ENCODE assay signal across 15 cellular contexts in genomic region chr9:117232266-117232665, GRCh38.
A peak's percentile ranks its signal among the peaks of the same experiment; 100 is the strongest.
DNase-seq lines count a peak whose midpoint lies in the region; ATAC-seq and TF ChIP-seq lines count a peak whose summit lies in the region.
"Had no signal": no experiment of that assay in that cellular context is flagged by ENCODE, and none has a peak within 500 bp of the region (broad histone marks: within the 10 kb centered on the region; RNA-seq: fewer than 3 reads in every experiment).

No MANE protein-coding gene starts in this region.

- H3K27ac ChIP-seq in endodermal cell (ENCODE audit: low read depth, low read length), result no peak overlapping the region
- H3K27ac ChIP-seq: BLaER1 had no signal

- H3K4me3 Mint-ChIP-seq in endodermal cell, result no peak overlapping the region
- H3K4me3 Mint-ChIP-seq: H9 had no signal

- WGBS in endodermal cell (ENCODE audit: insufficient coverage in 1 of 2, insufficient read length in 1 of 2), 2 experiments, result 86 to 91% methylated on average over 1 of the region's 1 CpG

- H3K4me3 ChIP-seq in endodermal cell (ENCODE audit: low read length), result no peak overlapping the region
- H3K4me3 ChIP-seq: BLaER1 had no signal

- H3K27ac Mint-ChIP-seq in endodermal cell, result no peak overlapping the region

- H3K36me3 Mint-ChIP-seq in endodermal cell (ENCODE audit: low read depth), result no peaks in the 10 kb centered on the region

- DNase-seq in DMS 273 (lab: John Stamatoyannopoulos, UW; ENCODE audit: unreplicated experiment) (peak; percentile 59), NCI-H1694 treated with DMSO at 0.1 percent for 48 hours (lab: John Stamatoyannopoulos, UW) (peak; percentile 68), NCI-H524 (lab: John Stamatoyannopoulos, UW) (peak; percentile 75 to 85), cerebellar nuclear complex (lab: John Stamatoyannopoulos, UW) (peak; percentile 23 to 79), endodermal cell (no peak), ecto neural progenitor cell (ENCODE audit: low spot score) (no peak), erythroblast (lab: John Stamatoyannopoulos, UW) (no peak)
- DNase-seq: 8988T, AML-193, DMS79, GOT3, H9 had no signal

- no peak for ATAC-seq in HG03442 (IDR thresholded peaks at IDR 0.05; ENCODE audit: unreplicated experiment)
- ATAC-seq: HepG2 had no signal

- H3K4me1 ChIP-seq in endodermal cell (ENCODE audit: control insufficient read depth, insufficient read depth, low read length), result no peaks in the 10 kb centered on the region
- H3K4me1 ChIP-seq: BLaER1 had no signal

- H3K9ac ChIP-seq in endodermal cell (ENCODE audit: extremely low read depth, low read length, poor library complexity, severe bottlenecking), result no peak overlapping the region
- H3K9ac ChIP-seq: BLaER1 had no signal

- no peaks in the 10 kb centered on the region for H3K9me3 Mint-ChIP-seq in endodermal cell
- H3K9me3 Mint-ChIP-seq: H9 had no signal

- peaks cover 24% of the 10 kb centered on the region for H3K27me3 Mint-ChIP-seq in endodermal cell (ENCODE audit: insufficient read depth)

- H3K36me3 ChIP-seq in endodermal cell (ENCODE audit: control insufficient read depth, insufficient read depth, low read length), result no peaks in the 10 kb centered on the region
- H3K36me3 ChIP-seq: BLaER1 had no signal

- H3K27me3 ChIP-seq in endodermal cell (ENCODE audit: control insufficient read depth, insufficient read depth, low read length, poor library complexity, severe bottlenecking), result peaks cover 55% of the 10 kb centered on the region
- H3K27me3 ChIP-seq: BLaER1 had no signal

- no peaks in the 10 kb centered on the region for H3K9me3 ChIP-seq in endodermal cell (ENCODE audit: control insufficient read depth, low read length)
- H3K9me3 ChIP-seq: BLaER1 had no signal

- peaks cover 8% of the 10 kb centered on the region for H3K4me1 Mint-ChIP-seq in endodermal cell

- TF ChIP-seq POLR2A in erythroblast (IDR thresholded peaks at IDR 0.05; ENCODE audit: low read length), result no peak

- no peak for TF ChIP-seq CTCF in endodermal cell (conservative IDR thresholded peaks at IDR 0.05)

Comparison
In these comparisons a context has a peak if more than half of its experiments do, and no peak if none do; other contexts are left out.
1. DNase-seq: peak in DMS 273 (single experiment), NCI-H1694 treated with DMSO at 0.1 percent for 48 hours (single experiment), NCI-H524 (2 of 2) and cerebellar nuclear complex (2 of 2); none in endodermal cell (single experiment), ecto neural progenitor cell (single experiment) and erythroblast (0 of 2).